Comparison of ENCODE assay signal across 1 cellular context in the genomic region with DNA sequence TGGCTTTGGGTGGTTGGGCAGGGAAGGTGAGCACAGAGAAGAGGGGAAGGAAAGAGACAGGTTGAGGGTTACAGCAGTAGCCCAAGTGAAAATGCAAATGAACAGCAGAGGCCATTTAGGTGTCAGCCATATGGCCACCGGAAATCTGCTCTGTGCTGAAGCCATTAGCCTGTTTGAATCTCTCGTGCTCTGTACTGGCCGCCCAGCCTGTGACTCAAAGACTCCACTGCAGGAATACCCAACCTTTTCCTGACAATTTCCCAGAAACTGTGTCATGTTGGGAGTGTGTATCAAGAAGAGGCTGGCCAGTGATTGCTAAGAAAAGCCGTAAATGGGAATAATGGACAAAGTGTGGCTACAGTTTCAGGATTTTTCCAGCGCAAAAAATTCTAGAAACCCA.
TF ChIP-seq lines count a peak whose summit lies in the region.

No MANE protein-coding gene starts in this region.

TF ChIP-seq in IMR-90, 13 proteins besides CTCF, POLR2A, EP300 and RAD21:
- TF ChIP-seq, protein P1, sequence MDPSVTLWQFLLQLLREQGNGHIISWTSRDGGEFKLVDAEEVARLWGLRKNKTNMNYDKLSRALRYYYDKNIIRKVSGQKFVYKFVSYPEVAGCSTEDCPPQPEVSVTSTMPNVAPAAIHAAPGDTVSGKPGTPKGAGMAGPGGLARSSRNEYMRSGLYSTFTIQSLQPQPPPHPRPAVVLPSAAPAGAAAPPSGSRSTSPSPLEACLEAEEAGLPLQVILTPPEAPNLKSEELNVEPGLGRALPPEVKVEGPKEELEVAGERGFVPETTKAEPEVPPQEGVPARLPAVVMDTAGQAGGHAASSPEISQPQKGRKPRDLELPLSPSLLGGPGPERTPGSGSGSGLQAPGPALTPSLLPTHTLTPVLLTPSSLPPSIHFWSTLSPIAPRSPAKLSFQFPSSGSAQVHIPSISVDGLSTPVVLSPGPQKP (IDR thresholded peaks at IDR 0.05; ENCODE audit: borderline replicate concordance, low read depth, low read length) = no peak
